Comparison of ENCODE assay signal across 8 cellular contexts in genomic region chr17:59707182-59707970, GRCh38. TPM values are rescaled to one million over a fixed set of nuclear protein-coding genes. Genes with fewer than 3 reads are reported as not detected.
A peak's percentile ranks its signal among the peaks of the same experiment; 100 is the strongest.
DNase-seq lines count a peak whose midpoint lies in the region; ATAC-seq and TF ChIP-seq lines count a peak whose summit lies in the region.

PTRH2 (minus strand) TSS chr17:59707430; CDS start chr17:59697978, 9,452 bp downstream.
VMP1 (plus strand) TSS chr17:59707654; CDS start chr17:59731447, 23,793 bp downstream.

- WGBS in IMR-90 (ENCODE audit: extremely low coverage in 2 of 2, insufficient read length in 1 of 2), 2 experiments: 0% methylated on average over 12 of the region's 45 CpGs; no CpG with 5 or more reads in 1 of the 2 experiments

- DNase-seq in DMS 273 (lab: John Stamatoyannopoulos, UW; ENCODE audit: unreplicated experiment): peak; percentile 100
- DNase-seq in IMR-90: peak; percentile 100
- DNase-seq in OCI-M1 (lab: John Stamatoyannopoulos, UW): peak; percentile 99
- DNase-seq in activated T-cell treated with anti-CD3 and anti-CD28 coated beads for 24 hours (ENCODE audit: low read depth): peak; percentile 92
- peak; percentile 98 for DNase-seq in epidermal melanocyte (ENCODE audit: insufficient read length, low spot score)
- DNase-seq in stimulated activated CD8-positive, alpha-beta memory T cell treated with anti-CD3 and anti-CD28 coated beads, Interleukin-4, amount 100 ng/mL, for 1 hour (ENCODE audit: low read depth in 2 of 2, low spot score in 1 of 2): peak; percentile 60 to 76

- no peak for TF ChIP-seq CTCF in IMR-90 (conservative IDR thresholded peaks at IDR 0.05; ENCODE audit: low read depth, low read length)

- peak within 1 kb of the TSS; percentile 92 for H2AFZ ChIP-seq in IMR-90 (replicated peaks; ENCODE audit: low read length, poor library complexity)

- H3K18ac ChIP-seq in IMR-90 (ENCODE audit: low read depth, low read length): peak within 1 kb of the TSS; percentile 16; the same call in 1 of the 2 replicates

- H3K9me1 ChIP-seq in IMR-90 (ENCODE audit: insufficient read depth, low read length): no peaks in the 10 kb centered on the region

- peak within 1 kb of the TSS; percentile 82 for H3K56ac ChIP-seq in IMR-90 (ENCODE audit: extremely low read depth, insufficient read depth, low read length)

- peak within 1 kb of the TSS; percentile 86 for H3K23ac ChIP-seq in IMR-90 (ENCODE audit: low read depth, low read length)

- H4K5ac ChIP-seq in IMR-90 (ENCODE audit: low read depth, low read length): peak within 1 kb of the TSS; percentile 51

- H2BK5ac ChIP-seq in IMR-90 (ENCODE audit: low read depth, low read length, poor library complexity, severe bottlenecking): peak within 1 kb of the TSS; percentile 67

- H2BK120ac ChIP-seq in IMR-90 (ENCODE audit: low read depth, low read length): peak within 1 kb of the TSS; percentile 22; the same call in 1 of the 2 replicates

- no peaks in the 10 kb centered on the region for H3K27me3 ChIP-seq in IMR-90 (ENCODE audit: control insufficient read depth, insufficient read depth, low read length)
- no peaks in the 10 kb centered on the region for H3K27me3 ChIP-seq in mononuclear cell (ENCODE audit: insufficient read depth, low read length)

- H3K27ac ChIP-seq in IMR-90 (ENCODE audit: insufficient read depth, low read length): peak within 1 kb of the TSS; percentile 81

- H3K4me1 ChIP-seq in IMR-90 (ENCODE audit: control insufficient read depth, insufficient read depth, low read length): no peaks in the 10 kb centered on the region
- H3K4me1 ChIP-seq in mononuclear cell (ENCODE audit: insufficient read depth, low read length): peaks cover 55% of the 10 kb centered on the region

- H4K91ac ChIP-seq in IMR-90 (ENCODE audit: insufficient read depth, low read depth, low read length): peak within 1 kb of the TSS; percentile 59

- peak within 1 kb of the TSS; percentile 82 for H2AK5ac ChIP-seq in IMR-90 (ENCODE audit: low read depth, low read length)

- H3K79me1 ChIP-seq in IMR-90 (ENCODE audit: low read depth in 1 of 2, low read length in 2 of 2): peaks cover 7 to 32% of the 10 kb centered on the region in 2 experiments; a peak in 3 of 4 replicates

- H3K9ac ChIP-seq in IMR-90 (ENCODE audit: low read depth, low read length): peak within 1 kb of the TSS; percentile 90

- H3K9me3 ChIP-seq in IMR-90 (ENCODE audit: control insufficient read depth, insufficient read depth, low read length) (no peaks in the 10 kb centered on the region), mononuclear cell (ENCODE audit: low read depth, low read length) (no peaks in the 10 kb centered on the region)

- TF ChIP-seq RAD21 in IMR-90 (IDR thresholded peaks at IDR 0.05; ENCODE audit: low read length): no peak

- POLR2A ChIA-PET in IMR-90 (lab: Charles Lee; ENCODE audit: unreplicated experiment): interaction anchor here (0.6 to 1.4 kb wide), 3 partner anchors 20 to 88 kb away, joined by 3 to 4 read pairs (median 3); no protein-coding TSS in a partner anchor

- peaks cover 33% of the 10 kb centered on the region for H4K20me1 ChIP-seq in IMR-90 (ENCODE audit: insufficient read depth, low read length)

- peak; percentile 94 for ATAC-seq in GM21528 (IDR thresholded peaks at IDR 0.05; ENCODE audit: low FRiP score, unreplicated experiment)
- peak; percentile 97 for ATAC-seq in IMR-90 (ENCODE audit: low read depth)

- intact Hi-C loops in IMR-90 (cut with micrococcal nuclease): loop anchor here (2.0 to 5.0 kb wide), 2 partner anchors 135 to 151 kb away; no protein-coding TSS in a partner anchor

- H4K8ac ChIP-seq in IMR-90 (ENCODE audit: low read depth in 2 of 2, low read length in 2 of 2): peak within 1 kb of the TSS; percentile 67 to 94

- in situ Hi-C loops in IMR-90 (cut with MboI; ENCODE audit: low sequenced_read_pairs): no loop called here

- H2BK20ac ChIP-seq in IMR-90 (ENCODE audit: low read depth, low read length): no peak within 1 kb of the TSS

- peak; percentile 96 for TF ChIP-seq POLR2A in IMR-90 (IDR thresholded peaks at IDR 0.05; ENCODE audit: low read depth, low read length)

- peak within 1 kb of the TSS; percentile 98 for H3K4me2 ChIP-seq in IMR-90 (ENCODE audit: low read depth, low read length)

- BruUV-seq in IMR-90 (replicated peaks; lab: Mats Ljungman, UMichigan): no TSS peak

- peak within 1 kb of the TSS; percentile 75 for H3K4ac ChIP-seq in IMR-90 (ENCODE audit: low read depth, low read length)

- peak within 1 kb of the TSS; percentile 26; the same call in 1 of the 3 replicates for H2BK15ac ChIP-seq in IMR-90 (ENCODE audit: low read depth, low read length)

- H2AK9ac ChIP-seq in IMR-90 (replicated peaks; ENCODE audit: low read depth, low read length, poor library complexity): peak within 1 kb of the TSS; percentile 99

- peak within 1 kb of the TSS; percentile 95 for H3K14ac ChIP-seq in IMR-90 (replicated peaks; ENCODE audit: low read depth, low read length)

- H3K4me3 ChIP-seq in IMR-90 (ENCODE audit: insufficient read depth, low read depth, low read length) (peak within 1 kb of the TSS; percentile 68), mononuclear cell (ENCODE audit: low read length) (peak within 1 kb of the TSS; percentile 93)

- dilution Hi-C loops in IMR-90 (cut with HindIII; ENCODE audit: low sequenced_read_pairs, unreplicated experiment): no loop called here

- H3K36me3 ChIP-seq in IMR-90 (ENCODE audit: control insufficient read depth, insufficient read depth, low read length): no peaks in the 10 kb centered on the region

- CTCF ChIA-PET in IMR-90 (lab: Yijun Ruan, JAX): no interaction called here

TF ChIP-seq in IMR-90, 13 proteins besides CTCF, POLR2A, EP300 and RAD21:
- TF ChIP-seq SMC3 (IDR thresholded peaks at IDR 0.05; ENCODE audit: low read depth, low read length): no peak
- no peak for TF ChIP-seq ELK1 (IDR thresholded peaks at IDR 0.05; ENCODE audit: borderline replicate concordance, low read depth, low read length)
- no peak for TF ChIP-seq FOS (IDR thresholded peaks at IDR 0.05; ENCODE audit: low read depth, low read length)
- peak; percentile 92 for TF ChIP-seq BHLHE40 (IDR thresholded peaks at IDR 0.05; ENCODE audit: low read depth, low read length)
- peak; percentile 65; the same call in 1 of the 2 replicates for TF ChIP-seq NFE2L2 (IDR thresholded peaks at IDR 0.05; ENCODE audit: low read depth, low read length)
- no peak; the same call in 1 of the 2 replicates for TF ChIP-seq RFX5 (IDR thresholded peaks at IDR 0.05; ENCODE audit: low read depth, low read length)
- peak; percentile 27; the same call in 1 of the 2 replicates for TF ChIP-seq MAFK (IDR thresholded peaks at IDR 0.05; ENCODE audit: low read depth, low read length)
- TF ChIP-seq CEBPB (IDR thresholded peaks at IDR 0.05; ENCODE audit: low read depth, low read length): peak; percentile 86
- TF ChIP-seq MXI1 (IDR thresholded peaks at IDR 0.05; ENCODE audit: borderline replicate concordance, low read depth, low read length): peak; percentile 98
- TF ChIP-seq MAZ (IDR thresholded peaks at IDR 0.05; ENCODE audit: borderline replicate concordance, low read depth, low read length): peak; percentile 80; the same call in 1 of the 2 replicates
- TF ChIP-seq CHD1 (IDR thresholded peaks at IDR 0.05; ENCODE audit: low read depth, low read length): no peak; the same call in 1 of the 2 replicates
- TF ChIP-seq RCOR1 (IDR thresholded peaks at IDR 0.05; ENCODE audit: insufficient replicate concordance, low read length): no peak
- TF ChIP-seq USF2 (IDR thresholded peaks at IDR 0.05; ENCODE audit: low read depth, low read length): peak; percentile 37; the same call in 1 of the 2 replicates

RNA-seq across cellular contexts. Expression of gene PTRH2, which starts in this region (rescaled TPM):
- total RNA-seq in IMR-90 (2012; rRNA removed) (24.9 and 41.7 TPM in 2 replicates), mononuclear cell (6.9 TPM)
- 45.7 and 49.7 TPM in 2 replicates for polyA plus RNA-seq in IMR-90 (2012; rRNA removed)
- polyA plus RNA-seq in IMR-90 (2012; cell fraction: cytosol; rRNA removed): 16.5 and 31.5 TPM in 2 replicates
- polyA plus RNA-seq in IMR-90 (2012; cell fraction: nucleus; rRNA removed; ENCODE audit: low replicate concordance): 4.6 and 33.1 TPM in 2 replicates

RNA-seq across cellular contexts. Expression of gene VMP1, which starts in this region (rescaled TPM):
- total RNA-seq in IMR-90 (2012; rRNA removed) (197 and 272 TPM in 2 replicates), mononuclear cell (460 TPM)
- polyA plus RNA-seq in IMR-90 (2012; rRNA removed): 59.9 and 89.8 TPM in 2 replicates
- polyA plus RNA-seq in IMR-90 (2012; cell fraction: cytosol; rRNA removed): 9.5 and 20.9 TPM in 2 replicates
- polyA plus RNA-seq in IMR-90 (2012; cell fraction: nucleus; rRNA removed; ENCODE audit: low replicate concordance): 28.0 and 437 TPM in 2 replicates

Comparison
In these comparisons a context has a peak if more than half of its experiments do, and no peak if none do; other contexts are left out.
1. Peak in every context shown above with its lines: DNase-seq, ATAC-seq, H3K4me3 ChIP-seq and H3K27ac ChIP-seq.